ENCODE assay signal across 8 cellular contexts in the genomic region with DNA sequence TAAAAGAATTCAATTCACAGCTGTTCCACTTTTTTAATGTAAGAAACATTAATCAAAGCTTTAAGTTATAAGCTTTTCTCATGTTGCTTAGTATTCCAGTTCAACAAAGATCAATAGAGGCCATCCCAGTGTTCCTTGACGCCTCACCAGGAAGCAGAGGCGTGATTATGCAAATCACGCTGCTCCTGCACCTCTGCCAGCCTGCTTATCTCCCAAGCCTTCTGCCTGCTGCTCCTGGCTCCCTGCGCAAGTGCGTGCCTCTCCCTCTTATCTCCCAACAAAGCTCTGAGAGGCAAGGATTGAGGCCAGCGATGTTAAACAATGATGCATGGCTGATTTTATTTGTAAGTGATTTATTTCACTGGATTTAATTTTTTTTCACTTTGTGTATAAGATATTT. TPM values are rescaled to one million over a fixed set of nuclear protein-coding genes. Genes with fewer than 3 reads are reported as not detected.
A peak's percentile ranks its signal among the peaks of the same experiment; 100 is the strongest.
DNase-seq lines count a peak whose midpoint lies in the region; ATAC-seq, FAIRE-seq and TF ChIP-seq lines count a peak whose summit lies in the region.

No MANE protein-coding gene starts in this region.

- DNase-seq in G401 (ENCODE audit: low spot score) (peak; percentile 93), NCI-H2196 treated with DMSO at 0.1 percent for 48 hours (lab: John Stamatoyannopoulos, UW; ENCODE audit: unreplicated experiment) (peak; percentile 75), bronchial epithelial cell (ENCODE audit: low read depth) (peak; percentile 10), midbrain (lab: John Stamatoyannopoulos, UW) (peak; percentile 39), MV-4-11 (lab: John Stamatoyannopoulos, UW) (no peak), HCEC 1CT (no peak)
- DNase-seq in NK-92 treated with Interleukin-12 subunit alpha and Interleukin-12 subunit beta, amount 100 ng/mL, for 24 hours (lab: John Stamatoyannopoulos, UW) = no peak

- no peak overlapping the region for H3K4me3 ChIP-seq in bronchial epithelial cell (ENCODE audit: low read depth, low read length)

- H3K27me3 ChIP-seq in bronchial epithelial cell (ENCODE audit: control insufficient read depth, insufficient read depth, low read length) = no peaks in the 10 kb centered on the region

- no peak for FAIRE-seq in bronchial epithelial cell (lab: Jason Lieb, UNC)

- no peak for ATAC-seq in GM21360 (IDR thresholded peaks at IDR 0.05; ENCODE audit: unreplicated experiment)

- TF ChIP-seq CTCF in bronchial epithelial cell (IDR thresholded peaks at IDR 0.05; ENCODE audit: insufficient read depth, low read length, severe bottlenecking) = no peak

- no peaks in the 10 kb centered on the region for H3K36me3 ChIP-seq in bronchial epithelial cell (ENCODE audit: control insufficient read depth, insufficient read depth, low read length)

- in situ Hi-C loops in G401 (cut with HindIII; ENCODE audit: low sequenced_read_pairs) = no loop called here

RNA-seq across cellular contexts. Expression of a gene that starts 42.8 kb away (rescaled TPM):
- not detected in 2 replicates for total RNA-seq in G401 (2014; rRNA removed; shearing (Covaris generic))
- not detected in 2 replicates for total RNA-seq in bronchial epithelial cell

Comparison
In these comparisons a context has a peak if more than half of its experiments do, and no peak if none do; other contexts are left out.
1. DNase-seq: peak in G401 (single experiment), NCI-H2196 treated with DMSO at 0.1 percent for 48 hours (single experiment), bronchial epithelial cell (single experiment) and midbrain (single experiment); none in MV-4-11 (single experiment), HCEC 1CT (single experiment) and NK-92 treated with Interleukin-12 subunit alpha and Interleukin-12 subunit beta, amount 100 ng/mL, for 24 hours (single experiment).